9 cellular contexts compared by ENCODE assay signal in genomic region chr17:2214887-2215615, GRCh38.
DNase-seq lines count a peak whose midpoint lies in the region; ATAC-seq and TF ChIP-seq lines count a peak whose summit lies in the region.
"Had no signal": no experiment of that assay in that cellular context is flagged by ENCODE, and none has a peak within 500 bp of the region (broad histone marks: within the 10 kb centered on the region; RNA-seq: fewer than 3 reads in every experiment).

No MANE protein-coding gene starts in this region.

- H3K4me1 ChIP-seq in right cardiac atrium (ENCODE audit: control insufficient read depth, insufficient read depth, low read length), result peaks cover 10% of the 10 kb centered on the region

- ATAC-seq in right cardiac atrium (peak; percentile 45 to 61), omental fat pad (ENCODE audit: low FRiP score) (no peak)

- peaks cover 62% of the 10 kb centered on the region for H3K4me1 Mint-ChIP-seq in activated naive CD8-positive, alpha-beta T cell treated with anti-CD3 and anti-CD28 coated beads for 36 hours

- intact Hi-C loops in right cardiac atrium (cut with DNase I), result loop anchor here in 2 of 4 donors (5.0 kb wide), 1 partner anchor 38 kb away; no protein-coding TSS in a partner anchor

- peaks cover 31% of the 10 kb centered on the region for H3K36me3 Mint-ChIP-seq in activated naive CD8-positive, alpha-beta T cell treated with anti-CD3 and anti-CD28 coated beads for 36 hours

- no peaks in the 10 kb centered on the region for H3K27me3 Mint-ChIP-seq in activated naive CD8-positive, alpha-beta T cell treated with anti-CD3 and anti-CD28 coated beads for 36 hours

- no peak for TF ChIP-seq CTCF in omental fat pad (IDR thresholded peaks at IDR 0.05)

- DNase-seq in NCI-H146 (lab: John Stamatoyannopoulos, UW) (peak; percentile 16), NCI-H146 treated with DMSO at 0.1 percent for 48 hours (lab: John Stamatoyannopoulos, UW; ENCODE audit: unreplicated experiment) (no peak), right cardiac atrium (peak; percentile 46 to 88 (median 84)), superior temporal gyrus (ENCODE audit: extremely low spot score) (peak; percentile 58), omental fat pad (ENCODE audit: low spot score) (no peak), Ammon's horn (ENCODE audit: low spot score) (no peak), hippocampal formation (lab: John Stamatoyannopoulos, UW) (no peak)
- DNase-seq in activated naive CD8-positive, alpha-beta T cell treated with anti-CD3 and anti-CD28 coated beads for 36 hours, result no peak

- peaks cover 2% of the 10 kb centered on the region for H3K9me3 Mint-ChIP-seq in activated naive CD8-positive, alpha-beta T cell treated with anti-CD3 and anti-CD28 coated beads for 36 hours

- H3K9me3 ChIP-seq in right cardiac atrium (ENCODE audit: control insufficient read depth, low read length), result no peaks in the 10 kb centered on the region
- H3K9me3 ChIP-seq: pancreas had no signal

- WGBS in right cardiac atrium, result 11% methylated on average over 11 of the region's 11 CpGs

- H3K4me3 Mint-ChIP-seq in activated naive CD8-positive, alpha-beta T cell treated with anti-CD3 and anti-CD28 coated beads for 36 hours, result peak overlapping the region; percentile 83

- peak overlapping the region; percentile 95 for H3K27ac Mint-ChIP-seq in activated naive CD8-positive, alpha-beta T cell treated with anti-CD3 and anti-CD28 coated beads for 36 hours

- H3K27ac ChIP-seq in right cardiac atrium (ENCODE audit: low read length), result peak overlapping the region; percentile 99

- H3K27me3 ChIP-seq in right cardiac atrium (ENCODE audit: control insufficient read depth, insufficient read depth), result no peaks in the 10 kb centered on the region
- H3K27me3 ChIP-seq: pancreas had no signal

- H3K4me3 ChIP-seq in right cardiac atrium (ENCODE audit: low read length), result peak overlapping the region; percentile 29
- H3K4me3 ChIP-seq: pancreas had no signal

Comparison
In these comparisons a context has a peak if more than half of its experiments do, and no peak if none do; other contexts are left out.
1. DNase-seq: peak in NCI-H146 (single experiment), right cardiac atrium (3 of 3) and superior temporal gyrus (single experiment); none in NCI-H146 treated with DMSO at 0.1 percent for 48 hours (single experiment), activated naive CD8-positive, alpha-beta T cell treated with anti-CD3 and anti-CD28 coated beads for 36 hours (single experiment), omental fat pad (single experiment), Ammon's horn (single experiment) and hippocampal formation (0 of 2).